In the genomic region with DNA sequence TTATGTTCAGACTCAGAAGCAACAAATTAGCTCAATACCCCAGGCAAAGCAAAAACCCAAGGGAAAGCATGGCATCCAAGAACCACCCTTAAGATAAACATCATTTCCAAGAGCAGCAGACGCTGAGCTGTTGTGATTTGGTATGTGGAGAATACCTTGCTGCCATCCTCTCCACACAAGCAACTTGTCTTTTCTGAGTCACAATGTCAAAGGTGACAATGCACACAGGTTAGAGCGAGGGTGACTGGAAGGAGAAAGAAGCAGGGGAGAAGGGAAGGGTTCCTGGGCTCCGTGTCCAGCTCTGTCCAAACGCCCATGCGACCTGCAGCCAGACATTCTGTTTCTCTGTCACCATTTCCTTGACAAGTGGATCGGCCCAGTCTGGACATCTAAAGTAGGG, we compare ENCODE assay signal across 1 cellular context.
TF ChIP-seq lines count a peak whose summit lies in the region.

No MANE protein-coding gene starts in this region.

TF ChIP-seq in HEK293, 187 proteins besides CTCF, POLR2A, EP300 and RAD21 (continued from another document):
- TF ChIP-seq, protein P1, sequence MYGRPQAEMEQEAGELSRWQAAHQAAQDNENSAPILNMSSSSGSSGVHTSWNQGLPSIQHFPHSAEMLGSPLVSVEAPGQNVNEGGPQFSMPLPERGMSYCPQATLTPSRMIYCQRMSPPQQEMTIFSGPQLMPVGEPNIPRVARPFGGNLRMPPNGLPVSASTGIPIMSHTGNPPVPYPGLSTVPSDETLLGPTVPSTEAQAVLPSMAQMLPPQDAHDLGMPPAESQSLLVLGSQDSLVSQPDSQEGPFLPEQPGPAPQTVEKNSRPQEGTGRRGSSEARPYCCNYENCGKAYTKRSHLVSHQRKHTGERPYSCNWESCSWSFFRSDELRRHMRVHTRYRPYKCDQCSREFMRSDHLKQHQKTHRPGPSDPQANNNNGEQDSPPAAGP (tag by site-specific recombination; IDR thresholded peaks at IDR 0.05) = peak; percentile 68
- TF ChIP-seq KLF1 (tag by site-specific recombination; IDR thresholded peaks at IDR 0.05) = peak; percentile 67
- TF ChIP-seq ZNF223 (tag by site-specific recombination; IDR thresholded peaks at IDR 0.05) = no peak
- no peak for TF ChIP-seq ZFP37 (tag by site-specific recombination; IDR thresholded peaks at IDR 0.05)
- TF ChIP-seq ZNF521 (tag by site-specific recombination; IDR thresholded peaks at IDR 0.05) = no peak
- no peak for TF ChIP-seq ZNF701 (tag by site-specific recombination; IDR thresholded peaks at IDR 0.05)
TF ChIP-seq in HEK293: peak in this region for 2.
